Comparison of ENCODE assay signal across 11 cellular contexts in the genomic region with DNA sequence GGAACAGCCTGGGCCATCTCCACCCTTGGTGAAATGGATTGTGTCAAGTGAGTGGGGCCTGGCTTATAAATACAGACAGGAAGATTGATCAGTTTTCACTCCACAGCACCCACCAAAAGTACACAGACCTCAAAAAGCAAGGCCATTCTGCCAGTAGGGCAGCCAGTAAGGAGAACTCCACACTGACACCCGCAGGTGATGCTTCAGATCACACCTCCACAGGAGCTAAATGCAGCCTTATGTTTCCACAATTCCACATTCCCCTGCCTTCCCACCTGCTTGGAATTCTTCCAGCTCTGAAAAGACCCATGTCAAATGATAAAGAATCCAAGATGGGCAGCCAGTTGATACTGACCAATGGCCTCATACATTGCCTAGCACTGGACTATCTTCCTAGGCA.
A peak's percentile ranks its signal among the peaks of the same experiment; 100 is the strongest.
DNase-seq lines count a peak whose midpoint lies in the region; ATAC-seq and TF ChIP-seq lines count a peak whose summit lies in the region.
"Had no signal": no experiment of that assay in that cellular context is flagged by ENCODE, and none has a peak within 500 bp of the region (broad histone marks: within the 10 kb centered on the region; RNA-seq: fewer than 3 reads in every experiment).

No MANE protein-coding gene starts in this region.

- no peak overlapping the region for H3K9ac ChIP-seq in smooth muscle cell (ENCODE audit: low read depth)

- H3K9me3 ChIP-seq in smooth muscle cell (replicated peaks; ENCODE audit: low read depth), result no peaks in the 10 kb centered on the region
- H3K9me3 ChIP-seq: adrenal gland had no signal

- H3K79me2 ChIP-seq in smooth muscle cell (ENCODE audit: low read depth), result peaks cover 29% of the 10 kb centered on the region

- no peak for ATAC-seq in GM21447 (IDR thresholded peaks at IDR 0.05; ENCODE audit: unreplicated experiment)
- ATAC-seq in GM21619 (IDR thresholded peaks at IDR 0.05; ENCODE audit: unreplicated experiment), result no peak

- no peak overlapping the region for H3K27ac Mint-ChIP-seq in activated naive CD4-positive, alpha-beta T cell treated with anti-CD3 and anti-CD28 coated beads, Interleukin-2, amount 10 ng/mL, durations not matched to agents 7 days and 5 days
- H3K27ac Mint-ChIP-seq: nephron had no signal

- TF ChIP-seq CTCF in LNCAP (IDR thresholded peaks at IDR 0.05), result peak; percentile 38; the same call in 1 of the 2 replicates
- TF ChIP-seq CTCF in smooth muscle cell (IDR thresholded peaks at IDR 0.05; ENCODE audit: borderline replicate concordance, insufficient read depth, poor library complexity, severe bottlenecking), result peak; percentile 19

- H3K36me3 Mint-ChIP-seq in activated naive CD4-positive, alpha-beta T cell treated with anti-CD3 and anti-CD28 coated beads, Interleukin-2, amount 10 ng/mL, durations not matched to agents 7 days and 5 days, result no peaks in the 10 kb centered on the region

- peaks cover 6% of the 10 kb centered on the region for H3F3A ChIP-seq in smooth muscle cell (ENCODE audit: low read depth)

- no peak overlapping the region for H3K4me2 ChIP-seq in smooth muscle cell

- CTCF ChIA-PET in activated naive CD4-positive, alpha-beta T cell treated with anti-CD3 and anti-CD28 coated beads, Interleukin-2, amount 10 ng/mL, durations not matched to agents 7 days and 5 days (lab: Charles Lee), result interaction anchor here (0.6 to 2.8 kb wide), 20 partner anchors 9 to 732 kb away, joined by 3 to 34 read pairs (median 4); no protein-coding TSS in a partner anchor

- H3K27me3 ChIP-seq in smooth muscle cell (ENCODE audit: low read depth), result no peaks in the 10 kb centered on the region
- H3K27me3 ChIP-seq: adrenal gland had no signal

- H4K20me1 ChIP-seq in smooth muscle cell (ENCODE audit: low read depth), result peaks cover 40% of the 10 kb centered on the region

- peaks cover 19% of the 10 kb centered on the region for H3K4me1 Mint-ChIP-seq in activated naive CD4-positive, alpha-beta T cell treated with anti-CD3 and anti-CD28 coated beads, Interleukin-2, amount 10 ng/mL, durations not matched to agents 7 days and 5 days

- peak; percentile 47 for DNase-seq in activated naive CD4-positive, alpha-beta T cell treated with anti-CD3 and anti-CD28 coated beads, Interleukin-2, amount 10 ng/mL, durations not matched to agents 7 days and 5 days
- DNase-seq in activated naive CD4-positive, alpha-beta T cell treated with anti-CD3 and anti-CD28 coated beads, Interleukin-2, amount 50 U/mL, for 16 hours, result no peak
- DNase-seq in cerebellum (ENCODE audit: low spot score) (peak; percentile 13), smooth muscle cell (lab: John Stamatoyannopoulos, UW; ENCODE audit: unreplicated experiment) (no peak), medulla oblongata (ENCODE audit: extremely low spot score) (no peak)
- DNase-seq: NCI-H187 had no signal

- WGBS in smooth muscle cell (ENCODE audit: low lambda C conversion rate), result 88% methylated on average over 1 of the region's 1 CpG

- H3K4me3 ChIP-seq in smooth muscle cell, result no peak overlapping the region
- H3K4me3 ChIP-seq: adrenal gland had no signal

- no peaks in the 10 kb centered on the region for H3K36me3 ChIP-seq in smooth muscle cell (ENCODE audit: low read depth)
- H3K36me3 ChIP-seq: adrenal gland had no signal

- no peak overlapping the region for H3K27ac ChIP-seq in smooth muscle cell (ENCODE audit: low read depth)
- H3K27ac ChIP-seq: adrenal gland had no signal

- H3K27me3 Mint-ChIP-seq in activated naive CD4-positive, alpha-beta T cell treated with anti-CD3 and anti-CD28 coated beads, Interleukin-2, amount 10 ng/mL, durations not matched to agents 7 days and 5 days, result peaks cover 6% of the 10 kb centered on the region

- H2AFZ ChIP-seq in smooth muscle cell (ENCODE audit: low read depth), result no peak overlapping the region

- no peaks in the 10 kb centered on the region for H3K9me3 Mint-ChIP-seq in activated naive CD4-positive, alpha-beta T cell treated with anti-CD3 and anti-CD28 coated beads, Interleukin-2, amount 10 ng/mL, durations not matched to agents 7 days and 5 days
- H3K9me3 Mint-ChIP-seq: nephron had no signal

- peaks cover 33% of the 10 kb centered on the region for H3K4me1 ChIP-seq in smooth muscle cell (ENCODE audit: low read depth)

- H3K4me3 Mint-ChIP-seq in activated naive CD4-positive, alpha-beta T cell treated with anti-CD3 and anti-CD28 coated beads, Interleukin-2, amount 10 ng/mL, durations not matched to agents 7 days and 5 days, result no peak overlapping the region
- H3K4me3 Mint-ChIP-seq: nephron had no signal

Comparison
In these comparisons a context has a peak if more than half of its experiments do, and no peak if none do; other contexts are left out.
1. DNase-seq: peak in activated naive CD4-positive, alpha-beta T cell treated with anti-CD3 and anti-CD28 coated beads, Interleukin-2, amount 10 ng/mL, durations not matched to agents 7 days and 5 days (single experiment) and cerebellum (single experiment); none in activated naive CD4-positive, alpha-beta T cell treated with anti-CD3 and anti-CD28 coated beads, Interleukin-2, amount 50 U/mL, for 16 hours (single experiment), smooth muscle cell (single experiment) and medulla oblongata (single experiment).